Comparison of ENCODE assay signal across 1 cellular context in the genomic region with DNA sequence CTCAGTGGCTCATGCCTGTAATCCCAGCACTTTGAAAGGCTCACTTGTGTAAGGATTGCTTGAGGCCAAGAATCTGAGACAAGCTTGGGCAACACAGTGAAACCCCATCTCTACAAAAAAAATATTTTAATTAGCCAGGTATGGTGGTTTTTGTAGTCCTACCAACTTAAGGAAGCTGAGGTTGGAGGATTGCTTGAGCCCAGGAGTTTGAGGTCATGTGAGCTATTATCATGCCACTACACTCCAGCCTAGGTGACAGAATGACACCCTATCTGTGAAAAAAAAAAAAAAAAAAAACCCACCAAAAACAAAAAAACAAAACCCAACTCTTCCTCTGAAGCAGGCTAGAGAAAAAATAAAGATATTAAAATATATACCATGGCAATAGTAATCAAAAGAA.
TF ChIP-seq lines count a peak whose summit lies in the region.

No MANE protein-coding gene starts in this region.

TF ChIP-seq in K562, 482 proteins besides CTCF, POLR2A, EP300 and RAD21:
- TF ChIP-seq, protein P1, sequence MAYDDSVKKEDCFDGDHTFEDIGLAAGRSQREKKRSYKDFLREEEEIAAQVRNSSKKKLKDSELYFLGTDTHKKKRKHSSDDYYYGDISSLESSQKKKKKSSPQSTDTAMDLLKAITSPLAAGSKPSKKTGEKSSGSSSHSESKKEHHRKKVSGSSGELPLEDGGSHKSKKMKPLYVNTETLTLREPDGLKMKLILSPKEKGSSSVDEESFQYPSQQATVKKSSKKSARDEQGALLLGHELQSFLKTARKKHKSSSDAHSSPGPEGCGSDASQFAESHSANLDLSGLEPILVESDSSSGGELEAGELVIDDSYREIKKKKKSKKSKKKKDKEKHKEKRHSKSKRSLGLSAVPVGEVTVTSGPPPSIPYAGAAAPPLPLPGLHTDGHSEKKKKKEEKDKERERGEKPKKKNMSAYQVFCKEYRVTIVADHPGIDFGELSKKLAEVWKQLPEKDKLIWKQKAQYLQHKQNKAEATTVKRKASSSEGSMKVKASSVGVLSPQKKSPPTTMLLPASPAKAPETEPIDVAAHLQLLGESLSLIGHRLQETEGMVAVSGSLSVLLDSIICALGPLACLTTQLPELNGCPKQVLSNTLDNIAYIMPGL (CRISPR knock-in tag; IDR thresholded peaks at IDR 0.05) = no peak
- 0 out of 2 replicates have a peak, but pooled peaks have one; percentile 13 for TF ChIP-seq CBFA2T3 (IDR thresholded peaks at IDR 0.05)
